In the genomic region with DNA sequence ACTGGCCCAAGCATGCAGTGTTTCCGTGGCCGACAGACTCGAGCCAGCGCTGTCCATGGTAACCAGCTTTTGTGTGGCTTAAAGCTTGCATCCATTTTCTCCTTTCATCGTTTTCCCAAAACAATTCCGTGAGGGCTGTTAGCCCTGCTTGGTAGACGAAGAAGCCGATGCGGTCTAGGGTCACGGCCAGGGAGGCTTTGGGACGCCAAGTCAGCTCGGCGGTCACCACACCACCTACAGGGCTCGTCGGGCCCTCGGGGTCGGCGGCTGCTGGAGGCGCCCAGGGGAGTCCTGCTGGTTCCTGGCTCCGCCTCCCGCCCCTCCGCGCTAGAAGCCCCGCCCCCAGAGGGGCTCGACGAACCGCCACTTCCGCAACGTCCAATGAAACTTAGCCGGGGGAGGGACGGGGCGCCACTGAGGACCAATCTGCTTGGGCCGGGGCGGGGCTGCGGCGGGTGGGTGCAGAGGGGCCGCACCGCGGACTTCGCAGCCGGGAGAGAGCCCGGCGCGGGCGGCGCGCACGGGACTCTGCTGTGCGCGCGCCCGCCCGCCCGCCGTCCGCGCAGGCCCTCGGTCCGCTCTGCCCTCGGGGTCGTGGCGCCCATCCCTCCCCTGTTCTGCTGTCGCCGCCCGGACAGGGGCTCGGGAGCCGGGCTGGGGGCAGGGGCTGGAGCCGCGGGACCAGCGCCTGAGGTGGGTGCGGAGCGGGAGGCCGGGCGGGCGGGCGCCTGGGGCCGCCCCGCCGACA, we compare ENCODE assay signal across 1 cellular context.
TF ChIP-seq lines count a peak whose summit lies in the region.

A gene with protein sequence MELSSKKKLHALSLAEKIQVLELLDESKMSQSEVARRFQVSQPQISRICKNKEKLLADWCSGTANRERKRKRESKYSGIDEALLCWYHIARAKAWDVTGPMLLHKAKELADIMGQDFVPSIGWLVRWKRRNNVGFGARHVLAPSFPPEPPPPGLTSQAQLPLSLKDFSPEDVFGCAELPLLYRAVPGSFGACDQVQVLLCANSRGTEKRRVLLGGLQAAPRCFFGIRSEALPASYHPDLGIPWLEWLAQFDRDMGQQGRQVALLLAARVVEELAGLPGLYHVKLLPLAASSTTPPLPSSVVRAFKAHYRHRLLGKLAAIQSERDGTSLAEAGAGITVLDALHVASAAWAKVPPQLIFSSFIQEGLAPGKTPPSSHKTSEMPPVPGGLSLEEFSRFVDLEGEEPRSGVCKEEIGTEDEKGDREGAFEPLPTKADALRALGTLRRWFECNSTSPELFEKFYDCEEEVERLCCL (plus strand): TSS at position 487 of the 748 bp plus-strand sequence. CDS start 1,058 bp downstream, outside the sequence.

TF ChIP-seq in WTC11, 78 proteins besides CTCF, POLR2A, EP300 and RAD21 (continued from another document and continues in another):
- TF ChIP-seq, protein P1, sequence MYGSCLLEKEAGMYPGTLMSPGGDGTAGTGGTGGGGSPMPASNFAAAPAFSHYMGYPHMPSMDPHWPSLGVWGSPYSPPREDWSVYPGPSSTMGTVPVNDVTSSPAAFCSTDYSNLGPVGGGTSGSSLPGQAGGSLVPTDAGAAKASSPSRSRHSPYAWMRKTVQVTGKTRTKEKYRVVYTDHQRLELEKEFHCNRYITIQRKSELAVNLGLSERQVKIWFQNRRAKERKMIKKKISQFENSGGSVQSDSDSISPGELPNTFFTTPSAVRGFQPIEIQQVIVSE (CRISPR knock-in tag; IDR thresholded peaks at IDR 0.05; ENCODE audit: borderline replicate concordance), result no peak
- TF ChIP-seq NFYB (CRISPR knock-in tag; conservative IDR thresholded peaks at IDR 0.05; ENCODE audit: low read depth) (peak; percentile 81), NR1H2 (CRISPR knock-in tag; IDR thresholded peaks at IDR 0.05) (no peak), ZNF317 (CRISPR knock-in tag; IDR thresholded peaks at IDR 0.05; ENCODE audit: borderline replicate concordance, low read depth) (no peak), ZMAT4 (CRISPR knock-in tag; IDR thresholded peaks at IDR 0.05) (no peak), FOXJ3 (CRISPR knock-in tag; IDR thresholded peaks at IDR 0.05; ENCODE audit: borderline replicate concordance) (no peak), NFATC4 (CRISPR knock-in tag; IDR thresholded peaks at IDR 0.05) (no peak), CREB1 (CRISPR knock-in tag; IDR thresholded peaks at IDR 0.05) (0 out of 2 replicates have a peak, but pooled peaks have one; percentile 35), E2F4 (CRISPR knock-in tag; IDR thresholded peaks at IDR 0.05; ENCODE audit: borderline replicate concordance, low read depth) (no peak), ZNF423 (CRISPR knock-in tag; IDR thresholded peaks at IDR 0.05) (peak; percentile 62), ZNF121 (CRISPR knock-in tag; IDR thresholded peaks at IDR 0.05) (no peak), GABPB1 (CRISPR knock-in tag; IDR thresholded peaks at IDR 0.05) (no peak), MYBL2 (CRISPR knock-in tag; IDR thresholded peaks at IDR 0.05) (no peak), ZNF416 (CRISPR knock-in tag; IDR thresholded peaks at IDR 0.05) (peak; percentile 46), TCF7 (CRISPR knock-in tag; IDR thresholded peaks at IDR 0.05; ENCODE audit: low read depth) (no peak), RELA (CRISPR knock-in tag; IDR thresholded peaks at IDR 0.05; ENCODE audit: borderline replicate concordance) (no peak), JUN (CRISPR knock-in tag; IDR thresholded peaks at IDR 0.05) (peak; percentile 68; the same call in 1 of the 2 replicates), JAZF1 (CRISPR knock-in tag; IDR thresholded peaks at IDR 0.05) (no peak), CBFB (CRISPR knock-in tag; IDR thresholded peaks at IDR 0.05; ENCODE audit: low read depth) (0 out of 2 replicates have a peak, but pooled peaks have one; percentile 83), NFE2L1 (CRISPR knock-in tag; IDR thresholded peaks at IDR 0.05) (no peak), ZNF396 (CRISPR knock-in tag; IDR thresholded peaks at IDR 0.05; ENCODE audit: borderline replicate concordance) (no peak), EMX1 (CRISPR knock-in tag; IDR thresholded peaks at IDR 0.05) (peak; percentile 64; the same call in 1 of the 2 replicates), IRF2 (CRISPR knock-in tag; IDR thresholded peaks at IDR 0.05; ENCODE audit: borderline replicate concordance, low read depth) (no peak), IRF1 (CRISPR knock-in tag; IDR thresholded peaks at IDR 0.05) (no peak), ELF4 (CRISPR knock-in tag; IDR thresholded peaks at IDR 0.05; ENCODE audit: low read depth) (no peak)
- TF ChIP-seq, protein P2, sequence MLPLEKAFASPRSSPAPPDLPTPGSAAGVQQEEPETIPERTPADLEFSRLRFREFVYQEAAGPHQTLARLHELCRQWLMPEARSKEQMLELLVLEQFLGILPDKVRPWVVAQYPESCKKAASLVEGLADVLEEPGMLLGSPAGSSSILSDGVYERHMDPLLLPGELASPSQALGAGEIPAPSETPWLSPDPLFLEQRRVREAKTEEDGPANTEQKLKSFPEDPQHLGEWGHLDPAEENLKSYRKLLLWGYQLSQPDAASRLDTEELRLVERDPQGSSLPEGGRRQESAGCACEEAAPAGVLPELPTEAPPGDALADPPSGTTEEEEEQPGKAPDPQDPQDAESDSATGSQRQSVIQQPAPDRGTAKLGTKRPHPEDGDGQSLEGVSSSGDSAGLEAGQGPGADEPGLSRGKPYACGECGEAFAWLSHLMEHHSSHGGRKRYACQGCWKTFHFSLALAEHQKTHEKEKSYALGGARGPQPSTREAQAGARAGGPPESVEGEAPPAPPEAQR (CRISPR knock-in tag; IDR thresholded peaks at IDR 0.05), result no peak
- TF ChIP-seq, protein P3, sequence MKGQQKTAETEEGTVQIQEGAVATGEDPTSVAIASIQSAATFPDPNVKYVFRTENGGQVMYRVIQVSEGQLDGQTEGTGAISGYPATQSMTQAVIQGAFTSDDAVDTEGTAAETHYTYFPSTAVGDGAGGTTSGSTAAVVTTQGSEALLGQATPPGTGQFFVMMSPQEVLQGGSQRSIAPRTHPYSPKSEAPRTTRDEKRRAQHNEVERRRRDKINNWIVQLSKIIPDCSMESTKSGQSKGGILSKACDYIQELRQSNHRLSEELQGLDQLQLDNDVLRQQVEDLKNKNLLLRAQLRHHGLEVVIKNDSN (CRISPR knock-in tag; IDR thresholded peaks at IDR 0.05), result 0 out of 2 replicates have a peak, but pooled peaks have one; percentile 54
- TF ChIP-seq, protein P4, sequence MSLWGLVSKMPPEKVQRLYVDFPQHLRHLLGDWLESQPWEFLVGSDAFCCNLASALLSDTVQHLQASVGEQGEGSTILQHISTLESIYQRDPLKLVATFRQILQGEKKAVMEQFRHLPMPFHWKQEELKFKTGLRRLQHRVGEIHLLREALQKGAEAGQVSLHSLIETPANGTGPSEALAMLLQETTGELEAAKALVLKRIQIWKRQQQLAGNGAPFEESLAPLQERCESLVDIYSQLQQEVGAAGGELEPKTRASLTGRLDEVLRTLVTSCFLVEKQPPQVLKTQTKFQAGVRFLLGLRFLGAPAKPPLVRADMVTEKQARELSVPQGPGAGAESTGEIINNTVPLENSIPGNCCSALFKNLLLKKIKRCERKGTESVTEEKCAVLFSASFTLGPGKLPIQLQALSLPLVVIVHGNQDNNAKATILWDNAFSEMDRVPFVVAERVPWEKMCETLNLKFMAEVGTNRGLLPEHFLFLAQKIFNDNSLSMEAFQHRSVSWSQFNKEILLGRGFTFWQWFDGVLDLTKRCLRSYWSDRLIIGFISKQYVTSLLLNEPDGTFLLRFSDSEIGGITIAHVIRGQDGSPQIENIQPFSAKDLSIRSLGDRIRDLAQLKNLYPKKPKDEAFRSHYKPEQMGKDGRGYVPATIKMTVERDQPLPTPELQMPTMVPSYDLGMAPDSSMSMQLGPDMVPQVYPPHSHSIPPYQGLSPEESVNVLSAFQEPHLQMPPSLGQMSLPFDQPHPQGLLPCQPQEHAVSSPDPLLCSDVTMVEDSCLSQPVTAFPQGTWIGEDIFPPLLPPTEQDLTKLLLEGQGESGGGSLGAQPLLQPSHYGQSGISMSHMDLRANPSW (CRISPR knock-in tag; conservative IDR thresholded peaks at IDR 0.05; ENCODE audit: low read depth), result no peak
- TF ChIP-seq, protein P5, sequence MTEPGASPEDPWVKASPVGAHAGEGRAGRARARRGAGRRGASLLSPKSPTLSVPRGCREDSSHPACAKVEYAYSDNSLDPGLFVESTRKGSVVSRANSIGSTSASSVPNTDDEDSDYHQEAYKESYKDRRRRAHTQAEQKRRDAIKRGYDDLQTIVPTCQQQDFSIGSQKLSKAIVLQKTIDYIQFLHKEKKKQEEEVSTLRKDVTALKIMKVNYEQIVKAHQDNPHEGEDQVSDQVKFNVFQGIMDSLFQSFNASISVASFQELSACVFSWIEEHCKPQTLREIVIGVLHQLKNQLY (CRISPR knock-in tag; IDR thresholded peaks at IDR 0.05), result no peak
- TF ChIP-seq, protein P6, sequence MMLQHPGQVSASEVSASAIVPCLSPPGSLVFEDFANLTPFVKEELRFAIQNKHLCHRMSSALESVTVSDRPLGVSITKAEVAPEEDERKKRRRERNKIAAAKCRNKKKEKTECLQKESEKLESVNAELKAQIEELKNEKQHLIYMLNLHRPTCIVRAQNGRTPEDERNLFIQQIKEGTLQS (CRISPR knock-in tag; conservative IDR thresholded peaks at IDR 0.05), result no peak
- TF ChIP-seq, protein P7, sequence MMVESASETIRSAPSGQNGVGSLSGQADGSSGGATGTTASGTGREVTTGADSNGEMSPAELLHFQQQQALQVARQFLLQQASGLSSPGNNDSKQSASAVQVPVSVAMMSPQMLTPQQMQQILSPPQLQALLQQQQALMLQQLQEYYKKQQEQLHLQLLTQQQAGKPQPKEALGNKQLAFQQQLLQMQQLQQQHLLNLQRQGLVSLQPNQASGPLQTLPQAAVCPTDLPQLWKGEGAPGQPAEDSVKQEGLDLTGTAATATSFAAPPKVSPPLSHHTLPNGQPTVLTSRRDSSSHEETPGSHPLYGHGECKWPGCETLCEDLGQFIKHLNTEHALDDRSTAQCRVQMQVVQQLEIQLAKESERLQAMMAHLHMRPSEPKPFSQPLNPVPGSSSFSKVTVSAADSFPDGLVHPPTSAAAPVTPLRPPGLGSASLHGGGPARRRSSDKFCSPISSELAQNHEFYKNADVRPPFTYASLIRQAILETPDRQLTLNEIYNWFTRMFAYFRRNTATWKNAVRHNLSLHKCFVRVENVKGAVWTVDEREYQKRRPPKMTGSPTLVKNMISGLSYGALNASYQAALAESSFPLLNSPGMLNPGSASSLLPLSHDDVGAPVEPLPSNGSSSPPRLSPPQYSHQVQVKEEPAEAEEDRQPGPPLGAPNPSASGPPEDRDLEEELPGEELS (CRISPR knock-in tag; IDR thresholded peaks at IDR 0.05), result no peak
- TF ChIP-seq, protein P8, sequence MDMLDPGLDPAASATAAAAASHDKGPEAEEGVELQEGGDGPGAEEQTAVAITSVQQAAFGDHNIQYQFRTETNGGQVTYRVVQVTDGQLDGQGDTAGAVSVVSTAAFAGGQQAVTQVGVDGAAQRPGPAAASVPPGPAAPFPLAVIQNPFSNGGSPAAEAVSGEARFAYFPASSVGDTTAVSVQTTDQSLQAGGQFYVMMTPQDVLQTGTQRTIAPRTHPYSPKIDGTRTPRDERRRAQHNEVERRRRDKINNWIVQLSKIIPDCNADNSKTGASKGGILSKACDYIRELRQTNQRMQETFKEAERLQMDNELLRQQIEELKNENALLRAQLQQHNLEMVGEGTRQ (CRISPR knock-in tag; IDR thresholded peaks at IDR 0.05), result no peak
- TF ChIP-seq, protein P9, sequence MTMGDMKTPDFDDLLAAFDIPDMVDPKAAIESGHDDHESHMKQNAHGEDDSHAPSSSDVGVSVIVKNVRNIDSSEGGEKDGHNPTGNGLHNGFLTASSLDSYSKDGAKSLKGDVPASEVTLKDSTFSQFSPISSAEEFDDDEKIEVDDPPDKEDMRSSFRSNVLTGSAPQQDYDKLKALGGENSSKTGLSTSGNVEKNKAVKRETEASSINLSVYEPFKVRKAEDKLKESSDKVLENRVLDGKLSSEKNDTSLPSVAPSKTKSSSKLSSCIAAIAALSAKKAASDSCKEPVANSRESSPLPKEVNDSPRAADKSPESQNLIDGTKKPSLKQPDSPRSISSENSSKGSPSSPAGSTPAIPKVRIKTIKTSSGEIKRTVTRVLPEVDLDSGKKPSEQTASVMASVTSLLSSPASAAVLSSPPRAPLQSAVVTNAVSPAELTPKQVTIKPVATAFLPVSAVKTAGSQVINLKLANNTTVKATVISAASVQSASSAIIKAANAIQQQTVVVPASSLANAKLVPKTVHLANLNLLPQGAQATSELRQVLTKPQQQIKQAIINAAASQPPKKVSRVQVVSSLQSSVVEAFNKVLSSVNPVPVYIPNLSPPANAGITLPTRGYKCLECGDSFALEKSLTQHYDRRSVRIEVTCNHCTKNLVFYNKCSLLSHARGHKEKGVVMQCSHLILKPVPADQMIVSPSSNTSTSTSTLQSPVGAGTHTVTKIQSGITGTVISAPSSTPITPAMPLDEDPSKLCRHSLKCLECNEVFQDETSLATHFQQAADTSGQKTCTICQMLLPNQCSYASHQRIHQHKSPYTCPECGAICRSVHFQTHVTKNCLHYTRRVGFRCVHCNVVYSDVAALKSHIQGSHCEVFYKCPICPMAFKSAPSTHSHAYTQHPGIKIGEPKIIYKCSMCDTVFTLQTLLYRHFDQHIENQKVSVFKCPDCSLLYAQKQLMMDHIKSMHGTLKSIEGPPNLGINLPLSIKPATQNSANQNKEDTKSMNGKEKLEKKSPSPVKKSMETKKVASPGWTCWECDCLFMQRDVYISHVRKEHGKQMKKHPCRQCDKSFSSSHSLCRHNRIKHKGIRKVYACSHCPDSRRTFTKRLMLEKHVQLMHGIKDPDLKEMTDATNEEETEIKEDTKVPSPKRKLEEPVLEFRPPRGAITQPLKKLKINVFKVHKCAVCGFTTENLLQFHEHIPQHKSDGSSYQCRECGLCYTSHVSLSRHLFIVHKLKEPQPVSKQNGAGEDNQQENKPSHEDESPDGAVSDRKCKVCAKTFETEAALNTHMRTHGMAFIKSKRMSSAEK (CRISPR knock-in tag; IDR thresholded peaks at IDR 0.05; ENCODE audit: borderline replicate concordance), result peak; percentile 81; the same call in 1 of the 2 replicates
- TF ChIP-seq, protein P10, sequence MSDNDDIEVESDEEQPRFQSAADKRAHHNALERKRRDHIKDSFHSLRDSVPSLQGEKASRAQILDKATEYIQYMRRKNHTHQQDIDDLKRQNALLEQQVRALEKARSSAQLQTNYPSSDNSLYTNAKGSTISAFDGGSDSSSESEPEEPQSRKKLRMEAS (CRISPR knock-in tag; IDR thresholded peaks at IDR 0.05), result 0 out of 2 replicates have a peak, but pooled peaks have one; percentile 55
